8 cellular contexts compared by ENCODE assay signal in genomic region chrX:123959281-123960063, GRCh38.
DNase-seq lines count a peak whose midpoint lies in the region; ATAC-seq and FAIRE-seq lines count a peak whose summit lies in the region.

No MANE protein-coding gene starts in this region.

- ATAC-seq in HG03135 (IDR thresholded peaks at IDR 0.05; ENCODE audit: unreplicated experiment), result no peak

- DNase-seq in AG08396 (ENCODE audit: low spot score) (peak; percentile 14), GM19239 (ENCODE audit: insufficient read length, low spot score) (no peak), OCI-M1 (lab: John Stamatoyannopoulos, UW) (peak; percentile 74), astrocyte of the hippocampus (ENCODE audit: low read depth, low spot score) (peak; percentile 45), retina (peak; percentile 73), SKM-1 (lab: John Stamatoyannopoulos, UW; ENCODE audit: unreplicated experiment) (no peak)

- peak overlapping the region; percentile 57 for H3K4me3 ChIP-seq in iPS-11a (ENCODE audit: low read depth, low read length)

- peak; percentile 88 for FAIRE-seq in GM19239 (lab: Jason Lieb, UNC)

Comparison
In these comparisons a context has a peak if more than half of its experiments do, and no peak if none do; other contexts are left out.
1. DNase-seq: peak in AG08396 (single experiment), OCI-M1 (single experiment), astrocyte of the hippocampus (single experiment) and retina (single experiment); none in GM19239 (single experiment) and SKM-1 (single experiment).